ENCODE assay signal across 26 cellular contexts in genomic region chr4:110485452-110485851, GRCh38. TPM values are rescaled to one million over a fixed set of nuclear protein-coding genes. Genes with fewer than 3 reads are reported as not detected.
A peak's percentile ranks its signal among the peaks of the same experiment; 100 is the strongest.
DNase-seq lines count a peak whose midpoint lies in the region; ATAC-seq and TF ChIP-seq lines count a peak whose summit lies in the region.
"Had no signal": no experiment of that assay in that cellular context is flagged by ENCODE, and none has a peak within 500 bp of the region (broad histone marks: within the 10 kb centered on the region; RNA-seq: fewer than 3 reads in every experiment).

No MANE protein-coding gene starts in this region.

- 6% methylated on average over 1 of the region's 1 CpG for WGBS in right lobe of liver (ENCODE audit: insufficient coverage, low coverage, low lambda C conversion rate, missing lambda C conversion rate)
- WGBS in trophoblast cell (ENCODE audit: extremely low coverage, insufficient coverage, insufficient read length) = no CpG with 5 or more reads among the region's 1 CpG
- WGBS in lower leg skin, 2 donors = 43 to 58% methylated on average over 1 of the region's 1 CpG

- H3K4me2 ChIP-seq in trophoblast cell (ENCODE audit: low read length) = no peak overlapping the region

- no peak overlapping the region for H3K4ac ChIP-seq in trophoblast cell (ENCODE audit: low read depth, low read length)

- no peak overlapping the region for H2AFZ ChIP-seq in trophoblast cell (ENCODE audit: insufficient read depth, low read length, poor library complexity)

- H3K9ac ChIP-seq in trophoblast cell (ENCODE audit: low read length) = no peak overlapping the region

- H2BK120ac ChIP-seq in trophoblast cell (ENCODE audit: insufficient read depth, low read length, poor library complexity) = peak overlapping the region; percentile 39

- peak overlapping the region; percentile 25 for H3K27ac ChIP-seq in left ventricle myocardium inferior (replicated peaks)
- peak overlapping the region in 2 of 3 donors; percentile 29 to 32 for H3K27ac ChIP-seq in right lobe of liver
- H3K27ac ChIP-seq in trophoblast cell (ENCODE audit: low read depth, low read length) = peak overlapping the region; percentile 99
- H3K27ac ChIP-seq: ascending aorta, pancreas, SJCRH30, transverse colon, WERI-Rb-1 had no signal

- no peak overlapping the region for H2AK5ac ChIP-seq in trophoblast cell (ENCODE audit: low read length)

- H2BK5ac ChIP-seq in trophoblast cell (ENCODE audit: low read depth, low read length, poor library complexity) = peak overlapping the region; percentile 28

- no peak overlapping the region for H4K8ac ChIP-seq in trophoblast cell (ENCODE audit: low read depth, low read length)

- no peaks in the 10 kb centered on the region for H3K79me2 ChIP-seq in trophoblast cell (ENCODE audit: control insufficient read depth, insufficient read depth, low read length, poor library complexity)

- no peak overlapping the region for H3K18ac ChIP-seq in trophoblast cell (ENCODE audit: low read length)

- DNase-seq in left ventricle myocardium inferior (no peak), left ventricle myocardium superior (no peak), right lobe of liver (no peak), trophoblast cell (no peak), lower leg skin (ENCODE audit: low spot score in 2 of 2) (no peak), sciatic nerve (ENCODE audit: low spot score) (no peak)
- DNase-seq in stimulated activated CD4-positive, alpha-beta T cell treated with anti-CD3 and anti-CD28 coated beads, Interleukin-4, amount 100 ng/mL, for 4 hours = no peak
- DNase-seq: 8988T; activated CD4-positive, alpha-beta T cell treated with anti-CD3 and anti-CD28 coated beads for 4 hours; activated effector memory CD4-positive, alpha-beta T cell treated with anti-CD3 and anti-CD28 coated beads, Interleukin-2, amount 50 U/mL, for 16 hours; activated naive CD8-positive, alpha-beta T cell treated with anti-CD3 and anti-CD28 coated beads, Interleukin-2, amount 10 ng/mL, durations not matched to agents 7 days and 5 days; effector memory CD8-positive, alpha-beta T cell; natural killer cell; NCI-H1694; NCI-H446; pancreas; stimulated activated CD4-positive, alpha-beta T cell treated with anti-CD3 and anti-CD28 coated beads, Interleukin-4, amount 100 ng/mL, for 24 hours; T-cell; transverse colon; WERI-Rb-1 had no signal

- no peak overlapping the region for H2BK12ac ChIP-seq in trophoblast cell (ENCODE audit: low read length)

- no peak overlapping the region for H3K23ac ChIP-seq in trophoblast cell (ENCODE audit: low read length)

- no peaks in the 10 kb centered on the region for H3K9me3 ChIP-seq in left ventricle myocardium inferior (replicated peaks)
- H3K9me3 ChIP-seq in right lobe of liver = no peaks in the 10 kb centered on the region
- H3K9me3 ChIP-seq in trophoblast cell (ENCODE audit: insufficient read depth, low read depth, low read length) = no peaks in the 10 kb centered on the region
- H3K9me3 ChIP-seq: ascending aorta, pancreas, right atrium auricular region, SJCRH30, transverse colon had no signal

- TF ChIP-seq CTCF in left ventricle myocardium inferior (IDR thresholded peaks at IDR 0.05; ENCODE audit: borderline replicate concordance) (no peak), right lobe of liver (IDR thresholded peaks at IDR 0.05) (no peak), lower leg skin (IDR thresholded peaks at IDR 0.05) (no peak)

- H3K79me1 ChIP-seq in trophoblast cell (ENCODE audit: low read length) = peaks cover 28% of the 10 kb centered on the region

- intact Hi-C loops in left ventricle myocardium inferior (cut with micrococcal nuclease) = no loop called here
- intact Hi-C loops in left ventricle myocardium superior (cut with micrococcal nuclease) = no loop called here
- intact Hi-C loops in right lobe of liver (cut with DNase I) = no loop called here
- intact Hi-C loops in lower leg skin (cut with DNase I; ENCODE audit: low total_unique reads) = no loop called here
- intact Hi-C loops in sciatic nerve (cut with DNase I) = no loop called here

- TF ChIP-seq POLR2A in right lobe of liver (IDR thresholded peaks at IDR 0.05) = no peak
- no peak for TF ChIP-seq POLR2A in lower leg skin (IDR thresholded peaks at IDR 0.05)

- H3K14ac ChIP-seq in trophoblast cell (ENCODE audit: low read length) = no peak overlapping the region

- peaks cover 42% of the 10 kb centered on the region for H3K4me1 ChIP-seq in left ventricle myocardium inferior
- peaks cover 0 to 40% (median 19%) of the 10 kb centered on the region in 4 donors for H3K4me1 ChIP-seq in right lobe of liver
- peaks cover 3 to 19% of the 10 kb centered on the region in 2 experiments for H3K4me1 ChIP-seq in trophoblast cell (ENCODE audit: control insufficient read depth in 1 of 2, insufficient read depth in 2 of 2, low read length in 2 of 2)
- H3K4me1 ChIP-seq: ascending aorta had no signal

- ATAC-seq in left ventricle myocardium superior = no peak
- ATAC-seq in right lobe of liver = peak in 2 of 4 donors; percentile 24 to 41
- no peak for ATAC-seq in sciatic nerve
- ATAC-seq in HG02938 (IDR thresholded peaks at IDR 0.05; ENCODE audit: unreplicated experiment) = no peak
- ATAC-seq: effector memory CD8-positive, alpha-beta T cell; natural killer cell; T-cell had no signal

- H3K36me3 ChIP-seq in left ventricle myocardium inferior (no peaks in the 10 kb centered on the region), right lobe of liver (no peaks in the 10 kb centered on the region), trophoblast cell (ENCODE audit: control insufficient read depth in 1 of 2, insufficient read depth in 2 of 2, low read length in 2 of 2) (no peaks in the 10 kb centered on the region)
- H3K36me3 ChIP-seq: ascending aorta, pancreas, right atrium auricular region, SJCRH30, transverse colon, WERI-Rb-1 had no signal

- H3K27me3 ChIP-seq in left ventricle myocardium inferior (ENCODE audit: low read depth) = no peaks in the 10 kb centered on the region
- no peaks in the 10 kb centered on the region for H3K27me3 ChIP-seq in right lobe of liver
- no peaks in the 10 kb centered on the region for H3K27me3 ChIP-seq in trophoblast cell (ENCODE audit: insufficient read depth, low read length)
- H3K27me3 ChIP-seq: ascending aorta, pancreas, right atrium auricular region, SJCRH30 had no signal

- H4K91ac ChIP-seq in trophoblast cell (ENCODE audit: low read depth, low read length) = no peak overlapping the region

- no peak overlapping the region for H3K4me3 ChIP-seq in left ventricle myocardium inferior
- no peak overlapping the region for H3K4me3 ChIP-seq in right lobe of liver
- no peak overlapping the region for H3K4me3 ChIP-seq in trophoblast cell (ENCODE audit: low read depth, low read length)
- no peak overlapping the region for H3K4me3 ChIP-seq in lower leg skin (ENCODE audit: low read depth, poor library complexity, severe bottlenecking)
- H3K4me3 ChIP-seq: ascending aorta, pancreas, right atrium auricular region, SJCRH30, transverse colon had no signal

- H4K12ac ChIP-seq in trophoblast cell (ENCODE audit: low read depth, low read length) = no peak overlapping the region

RNA-seq across cellular contexts. Expression of gene ENPEP, which starts 9.5 kb away (rescaled TPM):
- total RNA-seq in left ventricle myocardium inferior = 3.5 TPM
- total RNA-seq in left ventricle myocardium superior = 2.7 TPM
- 10 to 100 TPM; 15.5 to 28.7 (median 24.7) TPM for total RNA-seq in right lobe of liver
- polyA plus RNA-seq in trophoblast cell (2013) = 20.1 and 20.5 TPM in 2 replicates
- 1 to 10 TPM in 3 of 4 donors, under 1 TPM in 1; 0.39 to 3.1 (median 1.9) TPM for total RNA-seq in lower leg skin
- total RNA-seq in sciatic nerve = 17.6 TPM
- total RNA-seq: activated CD8-positive, alpha-beta memory T cell treated with anti-CD3 and anti-CD28 coated beads for 36 hours; HT1080; T-cell had no signal

Comparison
In these comparisons a context has a peak if more than half of its experiments do, and no peak if none do; other contexts are left out.
1. H3K27ac ChIP-seq: peak in every context shown above with its lines; median percentile 99 in trophoblast cell; 30 in right lobe of liver; 25 in left ventricle myocardium inferior.